1 cellular context compared by ENCODE assay signal in the genomic region with DNA sequence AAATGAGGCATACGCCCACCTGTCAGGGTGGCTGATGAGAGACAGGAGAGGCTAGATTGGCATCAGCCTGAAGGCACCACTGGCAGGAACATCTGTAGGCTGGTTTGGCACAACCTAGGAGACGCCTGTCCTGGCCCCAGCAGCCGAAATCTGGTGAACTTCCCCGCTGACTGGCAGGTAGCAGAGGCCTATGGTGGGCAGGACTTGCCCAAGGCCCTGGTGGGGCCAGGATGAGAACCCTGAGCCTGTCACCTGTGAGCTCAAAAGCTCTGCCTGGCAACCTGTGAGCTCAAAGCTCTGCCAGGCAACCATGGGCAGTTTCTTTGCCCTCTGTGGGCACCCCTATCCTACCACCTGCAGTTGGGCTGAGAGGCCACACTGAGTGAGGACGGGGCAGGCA.
TF ChIP-seq lines count a peak whose summit lies in the region.

No MANE protein-coding gene starts in this region.

TF ChIP-seq in SK-N-SH treated with all-trans-retinoic acid at 6 μM for 48 hours, 23 proteins besides CTCF, POLR2A, EP300 and RAD21 (continued from another document):
- TF ChIP-seq, protein P1, sequence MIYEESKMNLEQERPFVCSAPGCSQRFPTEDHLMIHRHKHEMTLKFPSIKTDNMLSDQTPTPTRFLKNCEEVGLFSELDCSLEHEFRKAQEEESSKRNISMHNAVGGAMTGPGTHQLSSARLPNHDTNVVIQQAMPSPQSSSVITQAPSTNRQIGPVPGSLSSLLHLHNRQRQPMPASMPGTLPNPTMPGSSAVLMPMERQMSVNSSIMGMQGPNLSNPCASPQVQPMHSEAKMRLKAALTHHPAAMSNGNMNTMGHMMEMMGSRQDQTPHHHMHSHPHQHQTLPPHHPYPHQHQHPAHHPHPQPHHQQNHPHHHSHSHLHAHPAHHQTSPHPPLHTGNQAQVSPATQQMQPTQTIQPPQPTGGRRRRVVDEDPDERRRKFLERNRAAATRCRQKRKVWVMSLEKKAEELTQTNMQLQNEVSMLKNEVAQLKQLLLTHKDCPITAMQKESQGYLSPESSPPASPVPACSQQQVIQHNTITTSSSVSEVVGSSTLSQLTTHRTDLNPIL (CRISPR knock-in tag; IDR thresholded peaks at IDR 0.05; ENCODE audit: low read depth): no peak
- TF ChIP-seq ZNF565 (CRISPR knock-in tag; conservative IDR thresholded peaks at IDR 0.05; ENCODE audit: low read depth) (no peak), ZNF70 (CRISPR knock-in tag; IDR thresholded peaks at IDR 0.05) (no peak), RARB (CRISPR knock-in tag; IDR thresholded peaks at IDR 0.05) (no peak), BACH2 (CRISPR knock-in tag; IDR thresholded peaks at IDR 0.05; ENCODE audit: borderline replicate concordance) (no peak), ESRRG (CRISPR knock-in tag; IDR thresholded peaks at IDR 0.05) (no peak), TCF4 (CRISPR knock-in tag; IDR thresholded peaks at IDR 0.05; ENCODE audit: borderline replicate concordance) (no peak), ZNF8 (CRISPR knock-in tag; IDR thresholded peaks at IDR 0.05) (no peak), ISL1 (CRISPR knock-in tag; IDR thresholded peaks at IDR 0.05) (no peak), CSDC2 (CRISPR knock-in tag; IDR thresholded peaks at IDR 0.05) (no peak), PATZ1 (CRISPR knock-in tag; IDR thresholded peaks at IDR 0.05; ENCODE audit: borderline replicate concordance) (no peak)
- TF ChIP-seq, protein P2, sequence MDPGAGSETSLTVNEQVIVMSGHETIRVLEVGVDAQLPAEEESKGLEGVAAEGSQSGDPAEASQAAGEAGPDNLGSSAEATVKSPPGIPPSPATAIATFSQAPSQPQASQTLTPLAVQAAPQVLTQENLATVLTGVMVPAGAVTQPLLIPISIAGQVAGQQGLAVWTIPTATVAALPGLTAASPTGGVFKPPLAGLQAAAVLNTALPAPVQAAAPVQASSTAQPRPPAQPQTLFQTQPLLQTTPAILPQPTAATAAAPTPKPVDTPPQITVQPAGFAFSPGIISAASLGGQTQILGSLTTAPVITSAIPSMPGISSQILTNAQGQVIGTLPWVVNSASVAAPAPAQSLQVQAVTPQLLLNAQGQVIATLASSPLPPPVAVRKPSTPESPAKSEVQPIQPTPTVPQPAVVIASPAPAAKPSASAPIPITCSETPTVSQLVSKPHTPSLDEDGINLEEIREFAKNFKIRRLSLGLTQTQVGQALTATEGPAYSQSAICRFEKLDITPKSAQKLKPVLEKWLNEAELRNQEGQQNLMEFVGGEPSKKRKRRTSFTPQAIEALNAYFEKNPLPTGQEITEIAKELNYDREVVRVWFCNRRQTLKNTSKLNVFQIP (CRISPR knock-in tag; IDR thresholded peaks at IDR 0.05; ENCODE audit: borderline replicate concordance, low read depth): no peak
- TF ChIP-seq, protein P3, sequence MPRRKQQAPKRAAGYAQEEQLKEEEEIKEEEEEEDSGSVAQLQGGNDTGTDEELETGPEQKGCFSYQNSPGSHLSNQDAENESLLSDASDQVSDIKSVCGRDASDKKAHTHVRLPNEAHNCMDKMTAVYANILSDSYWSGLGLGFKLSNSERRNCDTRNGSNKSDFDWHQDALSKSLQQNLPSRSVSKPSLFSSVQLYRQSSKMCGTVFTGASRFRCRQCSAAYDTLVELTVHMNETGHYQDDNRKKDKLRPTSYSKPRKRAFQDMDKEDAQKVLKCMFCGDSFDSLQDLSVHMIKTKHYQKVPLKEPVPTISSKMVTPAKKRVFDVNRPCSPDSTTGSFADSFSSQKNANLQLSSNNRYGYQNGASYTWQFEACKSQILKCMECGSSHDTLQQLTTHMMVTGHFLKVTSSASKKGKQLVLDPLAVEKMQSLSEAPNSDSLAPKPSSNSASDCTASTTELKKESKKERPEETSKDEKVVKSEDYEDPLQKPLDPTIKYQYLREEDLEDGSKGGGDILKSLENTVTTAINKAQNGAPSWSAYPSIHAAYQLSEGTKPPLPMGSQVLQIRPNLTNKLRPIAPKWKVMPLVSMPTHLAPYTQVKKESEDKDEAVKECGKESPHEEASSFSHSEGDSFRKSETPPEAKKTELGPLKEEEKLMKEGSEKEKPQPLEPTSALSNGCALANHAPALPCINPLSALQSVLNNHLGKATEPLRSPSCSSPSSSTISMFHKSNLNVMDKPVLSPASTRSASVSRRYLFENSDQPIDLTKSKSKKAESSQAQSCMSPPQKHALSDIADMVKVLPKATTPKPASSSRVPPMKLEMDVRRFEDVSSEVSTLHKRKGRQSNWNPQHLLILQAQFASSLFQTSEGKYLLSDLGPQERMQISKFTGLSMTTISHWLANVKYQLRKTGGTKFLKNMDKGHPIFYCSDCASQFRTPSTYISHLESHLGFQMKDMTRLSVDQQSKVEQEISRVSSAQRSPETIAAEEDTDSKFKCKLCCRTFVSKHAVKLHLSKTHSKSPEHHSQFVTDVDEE (CRISPR knock-in tag; IDR thresholded peaks at IDR 0.05): no peak
TF ChIP-seq in SK-N-SH treated with all-trans-retinoic acid at 6 μM for 48 hours: peak in this region for 0.
